In genomic region chr1:53553734-53554509, GRCh38 we compare ENCODE assay signal across 17 cellular contexts.
DNase-seq lines count a peak whose midpoint lies in the region; ATAC-seq, FAIRE-seq and TF ChIP-seq lines count a peak whose summit lies in the region.
"Had no signal": no experiment of that assay in that cellular context is flagged by ENCODE, and none has a peak within 500 bp of the region (broad histone marks: within the 10 kb centered on the region; RNA-seq: fewer than 3 reads in every experiment).

No MANE protein-coding gene starts in this region.

- H3K36me3 ChIP-seq in right lobe of liver (no peaks in the 10 kb centered on the region), HepG2 (replicated peaks in 1 of 2; ENCODE audit: control insufficient read depth in 1 of 2, insufficient read depth in 2 of 2, low read length in 2 of 2) (no peaks in the 10 kb centered on the region), kidney (ENCODE audit: control insufficient read depth in 1 of 2, insufficient read depth in 2 of 2, low read length in 2 of 2) (peaks cover 0 to 3% of the 10 kb centered on the region in 2 donors)
- H3K36me3 ChIP-seq: ovary had no signal

- no peak for TF ChIP-seq RAD21 in HepG2 (CRISPR knock-in tag; IDR thresholded peaks at IDR 0.05)

- H3K27me3 ChIP-seq in right lobe of liver: no peaks in the 10 kb centered on the region
- H3K27me3 ChIP-seq in HepG2 (ENCODE audit: control insufficient read depth in 1 of 2, insufficient read depth in 2 of 2, low read length in 2 of 2): peaks cover 1 to 23% of the 10 kb centered on the region in 2 experiments; a peak in 4 of 5 replicates
- H3K27me3 ChIP-seq: ovary had no signal

- TF ChIP-seq POLR2A in right lobe of liver (IDR thresholded peaks at IDR 0.05) (no peak), HepG2 (IDR thresholded peaks at IDR 0.05; ENCODE audit: insufficient read depth in 1 of 2, low read depth in 2 of 2, low read length in 2 of 2) (no peak)

- TF ChIP-seq EP300 in HepG2 (IDR thresholded peaks at IDR 0.05; ENCODE audit: low read depth in 2 of 2, low read length in 2 of 2) (no peak), HepG2 (CRISPR knock-in tag; IDR thresholded peaks at IDR 0.05; ENCODE audit: borderline replicate concordance) (no peak)

- H3K27ac Mint-ChIP-seq in WTC11 (no peak overlapping the region), endothelial cell (ENCODE audit: unreplicated experiment) (no peak overlapping the region)
- H3K27ac Mint-ChIP-seq: activated T-helper 1 cell treated with anti-CD3 and anti-CD28 coated beads, Interleukin-12 subunit alpha, Interleukin-12 subunit beta, Interleukin-2, Interleukin-4 antibody, amounts not matched to agents 30 ng/mL and 10 ng/mL and 1 ng/mL, durations not matched to agents 14 hours and 24 hours and 36 hours; CD4-positive, alpha-beta T cell; T-helper 1 cell treated with Interleukin-12 subunit alpha and Interleukin-12 subunit beta and Interleukin-4 antibody, amounts not matched to agents 30 μg/mL and 1 μg/mL, for 36 hours had no signal

- H4K20me1 ChIP-seq in HepG2 (ENCODE audit: insufficient read depth, low read length): no peaks in the 10 kb centered on the region

- H3K4me1 ChIP-seq in right lobe of liver (no peaks in the 10 kb centered on the region), HepG2 (ENCODE audit: insufficient read depth, low read length) (no peaks in the 10 kb centered on the region), kidney (ENCODE audit: control insufficient read depth in 1 of 2, insufficient read depth in 1 of 2, low read depth in 1 of 2, low read length in 2 of 2) (no peaks in the 10 kb centered on the region)

- ATAC-seq in right lobe of liver (no peak), HepG2 (no peak), WTC11 (no peak), GM18517 (IDR thresholded peaks at IDR 0.05; ENCODE audit: unreplicated experiment) (no peak)

- H3K27ac ChIP-seq in right lobe of liver: no peak overlapping the region
- H3K27ac ChIP-seq in HepG2 (ENCODE audit: extremely low read length, insufficient read depth, low read length): no peak overlapping the region
- H3K27ac ChIP-seq in kidney (ENCODE audit: low read depth in 2 of 2, low read length in 2 of 2): no peak overlapping the region
- H3K27ac ChIP-seq: HL-60, ovary had no signal

- H3K9me3 ChIP-seq in right lobe of liver (no peaks in the 10 kb centered on the region), HepG2 (ENCODE audit: low read length) (no peaks in the 10 kb centered on the region), kidney (ENCODE audit: control insufficient read depth in 1 of 2, low read length in 2 of 2) (no peaks in the 10 kb centered on the region)
- H3K9me3 ChIP-seq: ovary had no signal

- intact Hi-C loops in right lobe of liver (cut with DNase I): no loop called here
- intact Hi-C loops in HepG2 (cut with micrococcal nuclease; ENCODE audit: unreplicated experiment): no loop called here
- intact Hi-C loops in kidney (cut with DNase I): no loop called here

- in situ Hi-C loops in HepG2 (cut with HindIII; ENCODE audit: extremely low pct_ligation_motif_present, low pct_unique_long_range_greater_than_20kb): no loop called here

- no peaks in the 10 kb centered on the region for H3K79me2 ChIP-seq in HepG2 (ENCODE audit: insufficient read depth, low read length)

- no peak overlapping the region for H3K4me2 ChIP-seq in HepG2 (ENCODE audit: low read depth, low read length)

- 59% methylated on average over 3 of the region's 8 CpGs for WGBS in right lobe of liver (ENCODE audit: insufficient coverage, low coverage, low lambda C conversion rate, missing lambda C conversion rate)
- 1% methylated on average over 5 of the region's 8 CpGs for WGBS in HepG2 (ENCODE audit: low lambda C conversion rate)

- H3K9me3 Mint-ChIP-seq in WTC11: no peaks in the 10 kb centered on the region
- no peaks in the 10 kb centered on the region for H3K9me3 Mint-ChIP-seq in endothelial cell (ENCODE audit: unreplicated experiment)
- H3K9me3 Mint-ChIP-seq: activated T-helper 1 cell treated with anti-CD3 and anti-CD28 coated beads, Interleukin-12 subunit alpha, Interleukin-12 subunit beta, Interleukin-2, Interleukin-4 antibody, amounts not matched to agents 30 ng/mL and 10 ng/mL and 1 ng/mL, durations not matched to agents 14 hours and 24 hours and 36 hours; CD4-positive, alpha-beta T cell; T-helper 1 cell treated with Interleukin-12 subunit alpha and Interleukin-12 subunit beta and Interleukin-4 antibody, amounts not matched to agents 30 μg/mL and 1 μg/mL, for 36 hours had no signal

- BruUV-seq in HepG2 (replicated peaks; lab: Mats Ljungman, UMichigan): no TSS peak

- H3K4me3 Mint-ChIP-seq in WTC11 (no peak overlapping the region), endothelial cell (ENCODE audit: unreplicated experiment) (no peak overlapping the region)
- H3K4me3 Mint-ChIP-seq: activated T-helper 1 cell treated with anti-CD3 and anti-CD28 coated beads, Interleukin-12 subunit alpha, Interleukin-12 subunit beta, Interleukin-2, Interleukin-4 antibody, amounts not matched to agents 30 ng/mL and 10 ng/mL and 1 ng/mL, durations not matched to agents 14 hours and 24 hours and 36 hours; CD4-positive, alpha-beta T cell; T-helper 1 cell treated with Interleukin-12 subunit alpha and Interleukin-12 subunit beta and Interleukin-4 antibody, amounts not matched to agents 30 μg/mL and 1 μg/mL, for 36 hours had no signal

- FAIRE-seq in HepG2 (lab: Jason Lieb, UNC) (no peak), kidney (lab: Jason Lieb, UNC) (no peak)
- FAIRE-seq: GM12891 had no signal

- no peaks in the 10 kb centered on the region for H3K36me3 Mint-ChIP-seq in WTC11
- no peaks in the 10 kb centered on the region for H3K36me3 Mint-ChIP-seq in endothelial cell (ENCODE audit: low read depth, unreplicated experiment)

- CTCF ChIA-PET in HepG2 (lab: Yijun Ruan, JAX; ENCODE audit: low intra/inter-chr PET ratio, low total read pairs) (no interaction called here), WTC11 (lab: Charles Lee) (interaction anchor here (0.9 to 3.3 kb wide), 4 partner anchors 12 to 68 kb away, joined by 4 to 20 read pairs (median 8); no protein-coding TSS in a partner anchor)

- POLR2A ChIA-PET in HepG2 (lab: Yijun Ruan, JAX) (no interaction called here), WTC11 (lab: Charles Lee) (interaction anchor here (1.3 kb wide), 1 partner anchor 8 kb away, joined by 3 read pairs; no protein-coding TSS in a partner anchor)

- no peak for TF ChIP-seq CTCF in right lobe of liver (IDR thresholded peaks at IDR 0.05)
- no peak for TF ChIP-seq CTCF in HepG2 (CRISPR knock-in tag; IDR thresholded peaks at IDR 0.05)
- no peak for TF ChIP-seq CTCF in WTC11 (IDR thresholded peaks at IDR 0.05)
- TF ChIP-seq CTCF in kidney (IDR thresholded peaks at IDR 0.05; ENCODE audit: borderline replicate concordance, extremely low read depth, insufficient read depth): no peak
- TF ChIP-seq CTCF in endothelial cell (IDR thresholded peaks at IDR 0.05; ENCODE audit: unreplicated experiment): no peak

- H2AFZ ChIP-seq in HepG2 (ENCODE audit: low read length): no peak overlapping the region

- DNase-seq in right lobe of liver (peak; percentile 7 to 28 (median 27)), HepG2 (ENCODE audit: low spot score) (no peak), WTC11 (ENCODE audit: low spot score) (peak; percentile 8), kidney (peak; percentile 36), endothelial cell (ENCODE audit: low spot score) (no peak), DMS153 (lab: John Stamatoyannopoulos, UW) (no peak), OCI-M2 (lab: John Stamatoyannopoulos, UW; ENCODE audit: unreplicated experiment) (no peak)
- DNase-seq: cortex of kidney; NCI-H1417; stimulated activated CD4-positive, alpha-beta T cell treated with anti-CD3 and anti-CD28 coated beads, Interleukin-2, amount 100 ng/mL, for 48 hours had no signal

- no peak overlapping the region for H3K9ac ChIP-seq in HepG2 (ENCODE audit: insufficient read depth, low read depth, low read length)
- H3K9ac ChIP-seq in kidney (ENCODE audit: low read length in 2 of 2): no peak overlapping the region

- H3K4me3 ChIP-seq in right lobe of liver (no peak overlapping the region), HepG2 (replicated peaks in 1 of 3; ENCODE audit: insufficient read depth in 1 of 3, low read depth in 2 of 3, low read length in 3 of 3) (no peak overlapping the region), kidney (ENCODE audit: low read length in 2 of 2) (no peak overlapping the region)
- H3K4me3 ChIP-seq: ovary had no signal

- H3K4me1 Mint-ChIP-seq in WTC11: peaks cover 14% of the 10 kb centered on the region
- no peaks in the 10 kb centered on the region for H3K4me1 Mint-ChIP-seq in endothelial cell (ENCODE audit: unreplicated experiment)

- H3K27me3 Mint-ChIP-seq in WTC11 (ENCODE audit: low read depth) (peaks cover 2% of the 10 kb centered on the region; the same call in 1 of the 2 replicates), endothelial cell (ENCODE audit: unreplicated experiment) (peaks cover 6% of the 10 kb centered on the region)
- H3K27me3 Mint-ChIP-seq: CD4-positive, alpha-beta T cell had no signal

TF ChIP-seq in HepG2, 621 proteins besides CTCF, POLR2A, EP300 and RAD21 (continues in another document):
- TF ChIP-seq PPARG (CRISPR knock-in tag; conservative IDR thresholded peaks at IDR 0.05): no peak
- no peak for TF ChIP-seq ZBTB3 (CRISPR knock-in tag; IDR thresholded peaks at IDR 0.05; ENCODE audit: borderline replicate concordance, low read depth)
- TF ChIP-seq, protein P1, sequence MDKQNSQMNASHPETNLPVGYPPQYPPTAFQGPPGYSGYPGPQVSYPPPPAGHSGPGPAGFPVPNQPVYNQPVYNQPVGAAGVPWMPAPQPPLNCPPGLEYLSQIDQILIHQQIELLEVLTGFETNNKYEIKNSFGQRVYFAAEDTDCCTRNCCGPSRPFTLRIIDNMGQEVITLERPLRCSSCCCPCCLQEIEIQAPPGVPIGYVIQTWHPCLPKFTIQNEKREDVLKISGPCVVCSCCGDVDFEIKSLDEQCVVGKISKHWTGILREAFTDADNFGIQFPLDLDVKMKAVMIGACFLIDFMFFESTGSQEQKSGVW (CRISPR knock-in tag; IDR thresholded peaks at IDR 0.05; ENCODE audit: borderline replicate concordance): no peak
- TF ChIP-seq CEBPB (IDR thresholded peaks at IDR 0.05; ENCODE audit: borderline replicate concordance, low read depth, low read length): no peak

TF ChIP-seq in WTC11, 78 proteins besides CTCF, POLR2A, EP300 and RAD21 (continues in another document):
- no peak for TF ChIP-seq KAT7 (CRISPR knock-in tag; IDR thresholded peaks at IDR 0.05; ENCODE audit: borderline replicate concordance)
- no peak for TF ChIP-seq GTF2I (CRISPR knock-in tag; conservative IDR thresholded peaks at IDR 0.05)
- TF ChIP-seq NFYB (CRISPR knock-in tag; conservative IDR thresholded peaks at IDR 0.05; ENCODE audit: low read depth): no peak
- TF ChIP-seq, protein P2, sequence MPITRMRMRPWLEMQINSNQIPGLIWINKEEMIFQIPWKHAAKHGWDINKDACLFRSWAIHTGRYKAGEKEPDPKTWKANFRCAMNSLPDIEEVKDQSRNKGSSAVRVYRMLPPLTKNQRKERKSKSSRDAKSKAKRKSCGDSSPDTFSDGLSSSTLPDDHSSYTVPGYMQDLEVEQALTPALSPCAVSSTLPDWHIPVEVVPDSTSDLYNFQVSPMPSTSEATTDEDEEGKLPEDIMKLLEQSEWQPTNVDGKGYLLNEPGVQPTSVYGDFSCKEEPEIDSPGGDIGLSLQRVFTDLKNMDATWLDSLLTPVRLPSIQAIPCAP (CRISPR knock-in tag; IDR thresholded peaks at IDR 0.05): no peak
- TF ChIP-seq MXD4 (CRISPR knock-in tag; IDR thresholded peaks at IDR 0.05; ENCODE audit: borderline replicate concordance): no peak

Comparison
In these comparisons a context has a peak if more than half of its experiments do, and no peak if none do; other contexts are left out.
1. DNase-seq: peak in right lobe of liver (3 of 3), WTC11 (single experiment) and kidney (single experiment); none in HepG2 (single experiment), endothelial cell (single experiment), DMS153 (single experiment) and OCI-M2 (single experiment).